ENCODE assay signal across 1 cellular context in the genomic region with DNA sequence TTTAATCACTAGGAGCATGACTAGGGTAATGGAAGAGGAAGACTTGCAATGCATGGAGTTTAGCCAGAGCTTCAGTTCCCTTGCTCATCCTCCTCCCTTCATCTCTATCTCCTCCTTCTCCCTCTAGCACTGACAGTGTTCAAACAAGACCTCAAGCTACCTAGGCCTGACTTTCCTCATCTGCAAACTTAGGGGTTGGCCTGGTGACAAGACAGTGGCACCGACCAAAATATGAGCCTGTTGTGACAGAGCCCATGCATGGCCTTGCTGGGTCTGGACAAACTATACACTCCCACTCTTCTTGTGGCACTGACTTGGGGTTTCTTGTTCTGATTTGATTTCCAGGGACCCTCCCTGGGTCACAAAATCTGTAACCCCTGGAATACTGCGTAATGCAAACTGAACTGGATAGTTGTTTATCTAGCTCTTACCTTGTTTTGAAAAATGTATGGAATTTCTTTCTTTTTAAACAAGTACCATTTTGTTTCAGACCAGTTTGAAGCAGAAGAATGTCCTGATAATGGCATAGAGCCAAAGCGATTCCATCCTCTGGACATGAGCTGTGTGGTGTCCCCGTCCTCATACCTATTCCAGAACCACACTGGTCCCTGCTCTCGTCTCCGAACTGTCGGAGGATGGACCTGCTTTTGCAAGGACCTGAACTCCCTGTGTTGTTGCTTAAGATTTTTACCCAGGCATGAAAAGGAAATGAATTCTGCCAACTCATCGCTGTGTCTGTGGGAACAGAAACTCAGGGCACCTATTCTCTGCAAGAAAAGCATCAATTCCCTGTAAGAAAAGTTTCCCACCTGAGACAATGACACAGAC.
TF ChIP-seq lines count a peak whose summit lies in the region.

No MANE protein-coding gene starts in this region.

TF ChIP-seq in GM12878, 131 proteins besides CTCF, POLR2A, EP300 and RAD21 (continued from another document):
- TF ChIP-seq, protein P1, sequence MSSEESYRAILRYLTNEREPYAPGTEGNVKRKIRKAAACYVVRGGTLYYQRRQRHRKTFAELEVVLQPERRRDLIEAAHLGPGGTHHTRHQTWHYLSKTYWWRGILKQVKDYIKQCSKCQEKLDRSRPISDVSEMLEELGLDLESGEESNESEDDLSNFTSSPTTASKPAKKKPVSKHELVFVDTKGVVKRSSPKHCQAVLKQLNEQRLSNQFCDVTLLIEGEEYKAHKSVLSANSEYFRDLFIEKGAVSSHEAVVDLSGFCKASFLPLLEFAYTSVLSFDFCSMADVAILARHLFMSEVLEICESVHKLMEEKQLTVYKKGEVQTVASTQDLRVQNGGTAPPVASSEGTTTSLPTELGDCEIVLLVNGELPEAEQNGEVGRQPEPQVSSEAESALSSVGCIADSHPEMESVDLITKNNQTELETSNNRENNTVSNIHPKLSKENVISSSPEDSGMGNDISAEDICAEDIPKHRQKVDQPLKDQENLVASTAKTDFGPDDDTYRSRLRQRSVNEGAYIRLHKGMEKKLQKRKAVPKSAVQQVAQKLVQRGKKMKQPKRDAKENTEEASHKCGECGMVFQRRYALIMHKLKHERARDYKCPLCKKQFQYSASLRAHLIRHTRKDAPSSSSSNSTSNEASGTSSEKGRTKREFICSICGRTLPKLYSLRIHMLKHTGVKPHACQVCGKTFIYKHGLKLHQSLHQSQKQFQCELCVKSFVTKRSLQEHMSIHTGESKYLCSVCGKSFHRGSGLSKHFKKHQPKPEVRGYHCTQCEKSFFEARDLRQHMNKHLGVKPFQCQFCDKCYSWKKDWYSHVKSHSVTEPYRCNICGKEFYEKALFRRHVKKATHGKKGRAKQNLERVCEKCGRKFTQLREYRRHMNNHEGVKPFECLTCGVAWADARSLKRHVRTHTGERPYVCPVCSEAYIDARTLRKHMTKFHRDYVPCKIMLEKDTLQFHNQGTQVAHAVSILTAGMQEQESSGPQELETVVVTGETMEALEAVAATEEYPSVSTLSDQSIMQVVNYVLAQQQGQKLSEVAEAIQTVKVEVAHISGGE (CRISPR knock-in tag; IDR thresholded peaks at IDR 0.05): no peak
- TF ChIP-seq CEBPB (IDR thresholded peaks at IDR 0.05; ENCODE audit: borderline replicate concordance in 1 of 2, low read depth in 2 of 2, low read length in 2 of 2): no peak
- TF ChIP-seq, protein P2, sequence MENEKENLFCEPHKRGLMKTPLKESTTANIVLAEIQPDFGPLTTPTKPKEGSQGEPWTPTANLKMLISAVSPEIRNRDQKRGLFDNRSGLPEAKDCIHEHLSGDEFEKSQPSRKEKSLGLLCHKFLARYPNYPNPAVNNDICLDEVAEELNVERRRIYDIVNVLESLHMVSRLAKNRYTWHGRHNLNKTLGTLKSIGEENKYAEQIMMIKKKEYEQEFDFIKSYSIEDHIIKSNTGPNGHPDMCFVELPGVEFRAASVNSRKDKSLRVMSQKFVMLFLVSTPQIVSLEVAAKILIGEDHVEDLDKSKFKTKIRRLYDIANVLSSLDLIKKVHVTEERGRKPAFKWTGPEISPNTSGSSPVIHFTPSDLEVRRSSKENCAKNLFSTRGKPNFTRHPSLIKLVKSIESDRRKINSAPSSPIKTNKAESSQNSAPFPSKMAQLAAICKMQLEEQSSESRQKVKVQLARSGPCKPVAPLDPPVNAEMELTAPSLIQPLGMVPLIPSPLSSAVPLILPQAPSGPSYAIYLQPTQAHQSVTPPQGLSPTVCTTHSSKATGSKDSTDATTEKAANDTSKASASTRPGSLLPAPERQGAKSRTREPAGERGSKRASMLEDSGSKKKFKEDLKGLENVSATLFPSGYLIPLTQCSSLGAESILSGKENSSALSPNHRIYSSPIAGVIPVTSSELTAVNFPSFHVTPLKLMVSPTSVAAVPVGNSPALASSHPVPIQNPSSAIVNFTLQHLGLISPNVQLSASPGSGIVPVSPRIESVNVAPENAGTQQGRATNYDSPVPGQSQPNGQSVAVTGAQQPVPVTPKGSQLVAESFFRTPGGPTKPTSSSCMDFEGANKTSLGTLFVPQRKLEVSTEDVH (IDR thresholded peaks at IDR 0.05; ENCODE audit: low read depth, partially characterized antibody): no peak
- no peak for TF ChIP-seq ZNF207 (IDR thresholded peaks at IDR 0.05; ENCODE audit: borderline replicate concordance)
- TF ChIP-seq SMAD5 (IDR thresholded peaks at IDR 0.05; ENCODE audit: low read depth): no peak
- no peak for TF ChIP-seq MTA2 (IDR thresholded peaks at IDR 0.05; ENCODE audit: low read depth)
- TF ChIP-seq, protein P3, sequence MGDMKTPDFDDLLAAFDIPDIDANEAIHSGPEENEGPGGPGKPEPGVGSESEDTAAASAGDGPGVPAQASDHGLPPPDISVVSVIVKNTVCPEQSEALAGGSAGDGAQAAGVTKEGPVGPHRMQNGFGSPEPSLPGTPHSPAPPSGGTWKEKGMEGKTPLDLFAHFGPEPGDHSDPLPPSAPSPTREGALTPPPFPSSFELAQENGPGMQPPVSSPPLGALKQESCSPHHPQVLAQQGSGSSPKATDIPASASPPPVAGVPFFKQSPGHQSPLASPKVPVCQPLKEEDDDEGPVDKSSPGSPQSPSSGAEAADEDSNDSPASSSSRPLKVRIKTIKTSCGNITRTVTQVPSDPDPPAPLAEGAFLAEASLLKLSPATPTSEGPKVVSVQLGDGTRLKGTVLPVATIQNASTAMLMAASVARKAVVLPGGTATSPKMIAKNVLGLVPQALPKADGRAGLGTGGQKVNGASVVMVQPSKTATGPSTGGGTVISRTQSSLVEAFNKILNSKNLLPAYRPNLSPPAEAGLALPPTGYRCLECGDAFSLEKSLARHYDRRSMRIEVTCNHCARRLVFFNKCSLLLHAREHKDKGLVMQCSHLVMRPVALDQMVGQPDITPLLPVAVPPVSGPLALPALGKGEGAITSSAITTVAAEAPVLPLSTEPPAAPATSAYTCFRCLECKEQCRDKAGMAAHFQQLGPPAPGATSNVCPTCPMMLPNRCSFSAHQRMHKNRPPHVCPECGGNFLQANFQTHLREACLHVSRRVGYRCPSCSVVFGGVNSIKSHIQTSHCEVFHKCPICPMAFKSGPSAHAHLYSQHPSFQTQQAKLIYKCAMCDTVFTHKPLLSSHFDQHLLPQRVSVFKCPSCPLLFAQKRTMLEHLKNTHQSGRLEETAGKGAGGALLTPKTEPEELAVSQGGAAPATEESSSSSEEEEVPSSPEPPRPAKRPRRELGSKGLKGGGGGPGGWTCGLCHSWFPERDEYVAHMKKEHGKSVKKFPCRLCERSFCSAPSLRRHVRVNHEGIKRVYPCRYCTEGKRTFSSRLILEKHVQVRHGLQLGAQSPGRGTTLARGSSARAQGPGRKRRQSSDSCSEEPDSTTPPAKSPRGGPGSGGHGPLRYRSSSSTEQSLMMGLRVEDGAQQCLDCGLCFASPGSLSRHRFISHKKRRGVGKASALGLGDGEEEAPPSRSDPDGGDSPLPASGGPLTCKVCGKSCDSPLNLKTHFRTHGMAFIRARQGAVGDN (IDR thresholded peaks at IDR 0.05): no peak
- TF ChIP-seq MEF2B (IDR thresholded peaks at IDR 0.05; ENCODE audit: partially characterized antibody, poor library complexity, severe bottlenecking): no peak
- TF ChIP-seq, protein P4, sequence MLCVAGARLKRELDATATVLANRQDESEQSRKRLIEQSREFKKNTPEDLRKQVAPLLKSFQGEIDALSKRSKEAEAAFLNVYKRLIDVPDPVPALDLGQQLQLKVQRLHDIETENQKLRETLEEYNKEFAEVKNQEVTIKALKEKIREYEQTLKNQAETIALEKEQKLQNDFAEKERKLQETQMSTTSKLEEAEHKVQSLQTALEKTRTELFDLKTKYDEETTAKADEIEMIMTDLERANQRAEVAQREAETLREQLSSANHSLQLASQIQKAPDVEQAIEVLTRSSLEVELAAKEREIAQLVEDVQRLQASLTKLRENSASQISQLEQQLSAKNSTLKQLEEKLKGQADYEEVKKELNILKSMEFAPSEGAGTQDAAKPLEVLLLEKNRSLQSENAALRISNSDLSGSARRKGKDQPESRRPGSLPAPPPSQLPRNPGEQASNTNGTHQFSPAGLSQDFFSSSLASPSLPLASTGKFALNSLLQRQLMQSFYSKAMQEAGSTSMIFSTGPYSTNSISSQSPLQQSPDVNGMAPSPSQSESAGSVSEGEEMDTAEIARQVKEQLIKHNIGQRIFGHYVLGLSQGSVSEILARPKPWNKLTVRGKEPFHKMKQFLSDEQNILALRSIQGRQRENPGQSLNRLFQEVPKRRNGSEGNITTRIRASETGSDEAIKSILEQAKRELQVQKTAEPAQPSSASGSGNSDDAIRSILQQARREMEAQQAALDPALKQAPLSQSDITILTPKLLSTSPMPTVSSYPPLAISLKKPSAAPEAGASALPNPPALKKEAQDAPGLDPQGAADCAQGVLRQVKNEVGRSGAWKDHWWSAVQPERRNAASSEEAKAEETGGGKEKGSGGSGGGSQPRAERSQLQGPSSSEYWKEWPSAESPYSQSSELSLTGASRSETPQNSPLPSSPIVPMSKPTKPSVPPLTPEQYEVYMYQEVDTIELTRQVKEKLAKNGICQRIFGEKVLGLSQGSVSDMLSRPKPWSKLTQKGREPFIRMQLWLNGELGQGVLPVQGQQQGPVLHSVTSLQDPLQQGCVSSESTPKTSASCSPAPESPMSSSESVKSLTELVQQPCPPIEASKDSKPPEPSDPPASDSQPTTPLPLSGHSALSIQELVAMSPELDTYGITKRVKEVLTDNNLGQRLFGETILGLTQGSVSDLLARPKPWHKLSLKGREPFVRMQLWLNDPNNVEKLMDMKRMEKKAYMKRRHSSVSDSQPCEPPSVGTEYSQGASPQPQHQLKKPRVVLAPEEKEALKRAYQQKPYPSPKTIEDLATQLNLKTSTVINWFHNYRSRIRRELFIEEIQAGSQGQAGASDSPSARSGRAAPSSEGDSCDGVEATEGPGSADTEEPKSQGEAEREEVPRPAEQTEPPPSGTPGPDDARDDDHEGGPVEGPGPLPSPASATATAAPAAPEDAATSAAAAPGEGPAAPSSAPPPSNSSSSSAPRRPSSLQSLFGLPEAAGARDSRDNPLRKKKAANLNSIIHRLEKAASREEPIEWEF (IDR thresholded peaks at IDR 0.05; ENCODE audit: insufficient replicate concordance, low read depth, low read length): no peak
- no peak for TF ChIP-seq RB1 (IDR thresholded peaks at IDR 0.05; ENCODE audit: borderline replicate concordance)
- TF ChIP-seq TCF7 (IDR thresholded peaks at IDR 0.05; ENCODE audit: borderline replicate concordance): no peak
- TF ChIP-seq MTA3 (IDR thresholded peaks at IDR 0.05; ENCODE audit: borderline replicate concordance, low read length): no peak
